1 cellular context compared by ENCODE assay signal in genomic region chr2:128389521-128389920, GRCh38.
TF ChIP-seq lines count a peak whose summit lies in the region.

No MANE protein-coding gene starts in this region.

TF ChIP-seq in GM23338, 12 proteins besides CTCF, POLR2A, EP300 and RAD21:
- TF ChIP-seq EZH2phosphoT487 (IDR thresholded peaks at IDR 0.05; ENCODE audit: unreplicated experiment), result no peak
- no peak for TF ChIP-seq POLR2AphosphoS5 (IDR thresholded peaks at IDR 0.05; ENCODE audit: low read depth)
- TF ChIP-seq, protein P1, sequence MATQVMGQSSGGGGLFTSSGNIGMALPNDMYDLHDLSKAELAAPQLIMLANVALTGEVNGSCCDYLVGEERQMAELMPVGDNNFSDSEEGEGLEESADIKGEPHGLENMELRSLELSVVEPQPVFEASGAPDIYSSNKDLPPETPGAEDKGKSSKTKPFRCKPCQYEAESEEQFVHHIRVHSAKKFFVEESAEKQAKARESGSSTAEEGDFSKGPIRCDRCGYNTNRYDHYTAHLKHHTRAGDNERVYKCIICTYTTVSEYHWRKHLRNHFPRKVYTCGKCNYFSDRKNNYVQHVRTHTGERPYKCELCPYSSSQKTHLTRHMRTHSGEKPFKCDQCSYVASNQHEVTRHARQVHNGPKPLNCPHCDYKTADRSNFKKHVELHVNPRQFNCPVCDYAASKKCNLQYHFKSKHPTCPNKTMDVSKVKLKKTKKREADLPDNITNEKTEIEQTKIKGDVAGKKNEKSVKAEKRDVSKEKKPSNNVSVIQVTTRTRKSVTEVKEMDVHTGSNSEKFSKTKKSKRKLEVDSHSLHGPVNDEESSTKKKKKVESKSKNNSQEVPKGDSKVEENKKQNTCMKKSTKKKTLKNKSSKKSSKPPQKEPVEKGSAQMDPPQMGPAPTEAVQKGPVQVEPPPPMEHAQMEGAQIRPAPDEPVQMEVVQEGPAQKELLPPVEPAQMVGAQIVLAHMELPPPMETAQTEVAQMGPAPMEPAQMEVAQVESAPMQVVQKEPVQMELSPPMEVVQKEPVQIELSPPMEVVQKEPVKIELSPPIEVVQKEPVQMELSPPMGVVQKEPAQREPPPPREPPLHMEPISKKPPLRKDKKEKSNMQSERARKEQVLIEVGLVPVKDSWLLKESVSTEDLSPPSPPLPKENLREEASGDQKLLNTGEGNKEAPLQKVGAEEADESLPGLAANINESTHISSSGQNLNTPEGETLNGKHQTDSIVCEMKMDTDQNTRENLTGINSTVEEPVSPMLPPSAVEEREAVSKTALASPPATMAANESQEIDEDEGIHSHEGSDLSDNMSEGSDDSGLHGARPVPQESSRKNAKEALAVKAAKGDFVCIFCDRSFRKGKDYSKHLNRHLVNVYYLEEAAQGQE (IDR thresholded peaks at IDR 0.05; ENCODE audit: unreplicated experiment), result no peak
- TF ChIP-seq ZNF462 (CRISPR knock-in tag; IDR thresholded peaks at IDR 0.05), result no peak
- TF ChIP-seq STAT1 (IDR thresholded peaks at IDR 0.05; ENCODE audit: unreplicated experiment), result no peak
- TF ChIP-seq CREB1 (CRISPR knock-in tag; IDR thresholded peaks at IDR 0.05; ENCODE audit: low read depth), result no peak
- TF ChIP-seq, protein P2, sequence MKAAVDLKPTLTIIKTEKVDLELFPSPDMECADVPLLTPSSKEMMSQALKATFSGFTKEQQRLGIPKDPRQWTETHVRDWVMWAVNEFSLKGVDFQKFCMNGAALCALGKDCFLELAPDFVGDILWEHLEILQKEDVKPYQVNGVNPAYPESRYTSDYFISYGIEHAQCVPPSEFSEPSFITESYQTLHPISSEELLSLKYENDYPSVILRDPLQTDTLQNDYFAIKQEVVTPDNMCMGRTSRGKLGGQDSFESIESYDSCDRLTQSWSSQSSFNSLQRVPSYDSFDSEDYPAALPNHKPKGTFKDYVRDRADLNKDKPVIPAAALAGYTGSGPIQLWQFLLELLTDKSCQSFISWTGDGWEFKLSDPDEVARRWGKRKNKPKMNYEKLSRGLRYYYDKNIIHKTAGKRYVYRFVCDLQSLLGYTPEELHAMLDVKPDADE (IDR thresholded peaks at IDR 0.05), result no peak
- TF ChIP-seq ZNF331 (CRISPR knock-in tag; IDR thresholded peaks at IDR 0.05; ENCODE audit: low read depth), result no peak
- no peak for TF ChIP-seq NANOG (IDR thresholded peaks at IDR 0.05; ENCODE audit: borderline replicate concordance)
- TF ChIP-seq EZH2 (IDR thresholded peaks at IDR 0.05; ENCODE audit: low read depth, unreplicated experiment), result no peak
- TF ChIP-seq ZNF114 (CRISPR knock-in tag; IDR thresholded peaks at IDR 0.05), result no peak
- TF ChIP-seq JUNB (IDR thresholded peaks at IDR 0.05; ENCODE audit: unreplicated experiment), result no peak
TF ChIP-seq in GM23338: peak in this region for 0.
